ENCODE assay signal across 7 cellular contexts in genomic region chr20:39289316-39289715, GRCh38.
DNase-seq lines count a peak whose midpoint lies in the region; ATAC-seq and TF ChIP-seq lines count a peak whose summit lies in the region.

No MANE protein-coding gene starts in this region.

- H3K36me3 ChIP-seq in GM06990 (ENCODE audit: control insufficient read depth, insufficient read depth, low read length) (no peaks in the 10 kb centered on the region), HCT116 (ENCODE audit: control insufficient read depth in 1 of 2, insufficient read depth in 2 of 2, low read length in 2 of 2) (no peaks in the 10 kb centered on the region), tibial artery (no peaks in the 10 kb centered on the region)

- H4K20me1 ChIP-seq in HCT116 (ENCODE audit: insufficient read depth): no peaks in the 10 kb centered on the region

- H3K4me1 ChIP-seq in HCT116 (ENCODE audit: control insufficient read depth in 1 of 2, insufficient read depth in 2 of 2, low read length in 2 of 2) (no peaks in the 10 kb centered on the region), tibial artery (no peaks in the 10 kb centered on the region)

- no TSS peak for BruUV-seq in HCT116 (replicated peaks; lab: Mats Ljungman, UMichigan)

- RAD21 ChIA-PET in HCT116 (lab: Charles Lee; ENCODE audit: low non-redundant PET in 1 of 2, low total read pairs in 2 of 2, uncharacterized antibody in 2 of 2, unreplicated experiment in 2 of 2): no interaction called here

- CTCF ChIA-PET in HCT116 (lab: Charles Lee): no interaction called here

- peak; percentile 66 for TF ChIP-seq CTCF in GM06990 (IDR thresholded peaks at IDR 0.05; ENCODE audit: insufficient read depth, low read length, poor library complexity, severe bottlenecking)
- peak in 2 of 3 experiments; percentile 51; a peak in 4 of 6 replicates for TF ChIP-seq CTCF in HCT116 (IDR thresholded peaks at IDR 0.05 in 2 of 3, conservative IDR thresholded peaks at IDR 0.05 in 1 of 3; ENCODE audit: borderline replicate concordance in 1 of 3, insufficient read depth in 1 of 3, low read depth in 2 of 3, low read length in 2 of 3)
- peak; percentile 73 for TF ChIP-seq CTCF in VCaP (conservative IDR thresholded peaks at IDR 0.05)
- TF ChIP-seq CTCF in natural killer cell (IDR thresholded peaks at IDR 0.05): no peak
- TF ChIP-seq CTCF in tibial artery (IDR thresholded peaks at IDR 0.05): no peak

- H3K4me3 Mint-ChIP-seq in natural killer cell: no peak overlapping the region

- no peak overlapping the region for H3K9ac ChIP-seq in HCT116 (ENCODE audit: low read length)

- no peaks in the 10 kb centered on the region for H3K27me3 ChIP-seq in GM06990 (replicated peaks; ENCODE audit: control insufficient read depth, insufficient read depth, low read length)
- 0 out of 2 replicates have a peak, but pooled peaks cover 3% of the 10 kb centered on the region for H3K27me3 ChIP-seq in HCT116 (ENCODE audit: insufficient read depth, low read length)
- no peaks in the 10 kb centered on the region for H3K27me3 ChIP-seq in tibial artery

- TF ChIP-seq POLR2A in HCT116 (IDR thresholded peaks at IDR 0.05; ENCODE audit: borderline replicate concordance, extremely low read depth, insufficient read depth, insufficient read length): no peak

- no peaks in the 10 kb centered on the region for H3K36me3 Mint-ChIP-seq in natural killer cell

- H3K9me3 ChIP-seq in HCT116 (ENCODE audit: control insufficient read depth in 1 of 2, insufficient read depth in 1 of 2, low read depth in 1 of 2, low read length in 2 of 2) (no peaks in the 10 kb centered on the region), tibial artery (no peaks in the 10 kb centered on the region)

- ATAC-seq in HCT116 (peak; percentile 70), HG02884 (IDR thresholded peaks at IDR 0.05; ENCODE audit: unreplicated experiment) (no peak), natural killer cell (no peak)

- no peak overlapping the region for H3K27ac Mint-ChIP-seq in natural killer cell

- no peak overlapping the region for H3K4me2 ChIP-seq in HCT116 (ENCODE audit: low read length)

- peaks cover 0 to 5% of the 10 kb centered on the region in 2 donors for H3K4me1 Mint-ChIP-seq in natural killer cell

- POLR2A ChIA-PET in HCT116 (lab: Charles Lee): no interaction called here

- H3K9me2 ChIP-seq in HCT116 (ENCODE audit: insufficient read depth): no peaks in the 10 kb centered on the region

- DNase-seq in GM06990 (ENCODE audit: extremely low read depth, insufficient read length) (no peak), HCT116 (ENCODE audit: low read depth, low spot score) (no peak), medulla oblongata (ENCODE audit: extremely low spot score) (peak; percentile 22), natural killer cell (no peak), tibial artery (no peak)

- intact Hi-C loops in HCT116 (cut with micrococcal nuclease): no loop called here
- intact Hi-C loops in natural killer cell (cut with micrococcal nuclease): no loop called here
- intact Hi-C loops in tibial artery (cut with DNase I; ENCODE audit: low total_unique reads): no loop called here

- H3K27me3 Mint-ChIP-seq in natural killer cell (ENCODE audit: low read depth in 2 of 2): peaks cover 0 to 5% of the 10 kb centered on the region in 2 donors

- no peaks in the 10 kb centered on the region for H3K79me2 ChIP-seq in HCT116 (ENCODE audit: insufficient read depth, low read length)

- H3K4me3 ChIP-seq in GM06990 (replicated peaks; ENCODE audit: low read depth, low read length) (no peak overlapping the region), HCT116 (replicated peaks in 1 of 2; ENCODE audit: low read depth in 1 of 2, low read length in 2 of 2) (no peak overlapping the region), tibial artery (no peak overlapping the region)

- TF ChIP-seq RAD21 in HCT116 (IDR thresholded peaks at IDR 0.05; ENCODE audit: low read depth): peak; percentile 32; the same call in 1 of the 2 replicates

- no peak overlapping the region for H2AFZ ChIP-seq in HCT116 (ENCODE audit: low read depth, low read length, poor library complexity, severe bottlenecking)

- no peaks in the 10 kb centered on the region for H3K9me3 Mint-ChIP-seq in natural killer cell

- H3K27ac ChIP-seq in HCT116 (ENCODE audit: low read depth, low read length) (no peak overlapping the region), VCaP (no peak overlapping the region), tibial artery (no peak overlapping the region)

TF ChIP-seq in HCT116, 20 proteins besides CTCF, POLR2A, EP300 and RAD21:
- TF ChIP-seq ELF1 (IDR thresholded peaks at IDR 0.05; ENCODE audit: borderline replicate concordance, low read depth) (no peak), ATF3 (IDR thresholded peaks at IDR 0.05) (no peak), ZFX (IDR thresholded peaks at IDR 0.05) (no peak), JUND (IDR thresholded peaks at IDR 0.05) (no peak), ZNF274 (IDR thresholded peaks at IDR 0.05; ENCODE audit: low read depth, low read length) (no peak), FOSL1 (IDR thresholded peaks at IDR 0.05; ENCODE audit: low read depth) (no peak), SP1 (IDR thresholded peaks at IDR 0.05; ENCODE audit: low read depth) (no peak), CBX3 (IDR thresholded peaks at IDR 0.05; ENCODE audit: low read depth) (no peak), ZBTB33 (IDR thresholded peaks at IDR 0.05; ENCODE audit: extremely low read depth, insufficient replicate concordance, low read length) (no peak)

Comparison
In these comparisons a context has a peak if more than half of its experiments do, and no peak if none do; other contexts are left out.
1. CTCF ChIP-seq: peak in GM06990 (single experiment), HCT116 (2 of 3) and VCaP (single experiment); none in natural killer cell (single experiment) and tibial artery (0 of 2).